ENCODE assay signal across 9 cellular contexts in the genomic region with DNA sequence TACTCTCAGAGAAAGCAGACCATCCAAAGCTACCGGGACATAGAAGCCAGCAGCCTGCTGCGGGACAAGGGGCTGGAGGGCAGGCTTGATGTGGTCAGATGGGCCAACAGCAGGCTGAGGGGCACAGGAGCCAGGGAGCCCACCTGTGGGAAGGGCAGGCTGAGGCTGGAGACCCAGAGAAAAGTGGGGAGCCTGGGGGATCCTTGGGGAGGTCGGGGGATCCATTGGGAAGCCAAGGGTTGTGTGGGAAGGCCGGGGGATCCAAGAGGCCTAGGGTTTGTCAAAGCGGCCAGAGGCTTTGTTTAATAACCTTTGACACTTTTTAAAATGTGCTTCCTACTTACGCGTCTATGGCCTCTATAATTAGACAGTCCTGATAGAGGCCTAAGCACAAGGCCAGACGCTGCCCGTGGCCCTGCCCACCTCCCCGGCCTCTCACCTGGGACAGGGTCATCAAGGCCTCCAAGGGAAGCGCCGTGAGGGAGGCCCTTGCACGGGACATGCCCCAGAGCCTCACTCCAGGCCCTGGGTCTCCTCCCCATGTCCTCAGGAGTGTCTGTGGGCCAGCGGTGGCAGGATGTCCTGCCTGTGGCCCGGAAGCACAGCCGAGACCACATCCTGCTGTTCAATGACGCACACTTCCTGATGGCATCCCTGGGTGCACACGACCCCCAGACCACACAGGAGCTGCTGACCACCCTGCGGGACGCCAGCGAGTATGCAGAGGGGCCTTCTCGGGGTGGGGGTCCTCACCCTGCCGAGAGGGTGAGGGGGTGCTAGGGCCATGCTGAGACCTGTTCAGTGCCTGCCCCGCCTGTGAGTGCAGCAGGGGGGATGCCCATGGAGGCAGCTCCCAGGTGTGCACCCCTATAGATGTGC. TPM values are rescaled to one million over a fixed set of nuclear protein-coding genes. Genes with fewer than 3 reads are reported as not detected.
DNase-seq lines count a peak whose midpoint lies in the region; ATAC-seq and TF ChIP-seq lines count a peak whose summit lies in the region.
"Had no signal": no experiment of that assay in that cellular context is flagged by ENCODE, and none has a peak within 500 bp of the region (broad histone marks: within the 10 kb centered on the region; RNA-seq: fewer than 3 reads in every experiment).

No MANE protein-coding gene starts in this region.

- intact Hi-C loops in right cardiac atrium (cut with DNase I) = no loop called here

- no peaks in the 10 kb centered on the region for H3K9me3 ChIP-seq in Peyer's patch
- no peaks in the 10 kb centered on the region for H3K9me3 ChIP-seq in right cardiac atrium (ENCODE audit: control insufficient read depth, low read length)
- H3K9me3 ChIP-seq in hepatocyte (ENCODE audit: low read depth) = no peaks in the 10 kb centered on the region

- no peak overlapping the region for H2AFZ ChIP-seq in hepatocyte

- no peaks in the 10 kb centered on the region for H3K9me2 ChIP-seq in hepatocyte (replicated peaks; ENCODE audit: insufficient read depth)

- TF ChIP-seq CTCF in GM12864 (IDR thresholded peaks at IDR 0.05; ENCODE audit: low read depth, low read length, missing control alignments) (no peak), Peyer's patch (IDR thresholded peaks at IDR 0.05) (no peak), hepatocyte (IDR thresholded peaks at IDR 0.05; ENCODE audit: poor library complexity) (no peak)

- no peak for TF ChIP-seq POLR2A in Peyer's patch (IDR thresholded peaks at IDR 0.05)

- WGBS in right cardiac atrium = 49% methylated on average over 24 of the region's 24 CpGs
- 92% methylated on average over 24 of the region's 24 CpGs for WGBS in hepatocyte (ENCODE audit: low lambda C conversion rate, missing lambda C conversion rate)

- H3K79me2 ChIP-seq in hepatocyte = no peaks in the 10 kb centered on the region

- H3K4me3 ChIP-seq in GM12864 (ENCODE audit: low read depth, low read length) = peak overlapping the region; percentile 80
- H3K4me3 ChIP-seq in Peyer's patch = peak overlapping the region; percentile 5 to 29 (median 20)
- H3K4me3 ChIP-seq in right cardiac atrium (ENCODE audit: low read length) = no peak overlapping the region
- no peak overlapping the region for H3K4me3 ChIP-seq in hepatocyte

- H3K4me2 ChIP-seq in hepatocyte = no peak overlapping the region

- no peaks in the 10 kb centered on the region for H4K20me1 ChIP-seq in hepatocyte (ENCODE audit: insufficient read depth, poor library complexity, severe bottlenecking)

- ATAC-seq in GM21528 (IDR thresholded peaks at IDR 0.05; ENCODE audit: low FRiP score, unreplicated experiment) (peak; percentile 56), right cardiac atrium (peak; percentile 9 to 45)

- DNase-seq in GM12864 (ENCODE audit: low read depth) (peak; percentile 55), Peyer's patch (peak; percentile 61 to 90 (median 78)), right cardiac atrium (peak in 2 of 3 donors; percentile 74 to 79), DMS53 (lab: John Stamatoyannopoulos, UW) (no peak), iPS-NIHi11 (ENCODE audit: low spot score) (no peak), cerebellum (ENCODE audit: low spot score) (no peak), hepatocyte (ENCODE audit: low spot score) (no peak)

- H3K27me3 ChIP-seq in Peyer's patch = no peaks in the 10 kb centered on the region
- H3K27me3 ChIP-seq in right cardiac atrium (ENCODE audit: control insufficient read depth, insufficient read depth) = no peaks in the 10 kb centered on the region
- no peaks in the 10 kb centered on the region for H3K27me3 ChIP-seq in hepatocyte

- H3K27ac ChIP-seq in Peyer's patch = peak overlapping the region; percentile 58 to 77 (median 66)
- peak overlapping the region; percentile 78 for H3K27ac ChIP-seq in right cardiac atrium (ENCODE audit: low read length)
- no peak overlapping the region for H3K27ac ChIP-seq in hepatocyte

- H3K4me1 ChIP-seq in Peyer's patch (peaks cover 3 to 22% (median 6%) of the 10 kb centered on the region in 4 donors), right cardiac atrium (ENCODE audit: control insufficient read depth, insufficient read depth, low read length) (peaks cover 3% of the 10 kb centered on the region), hepatocyte (ENCODE audit: insufficient read depth) (no peaks in the 10 kb centered on the region)

- H3K36me3 ChIP-seq in Peyer's patch = peaks cover 0 to 100% (median 0%) of the 10 kb centered on the region in 3 donors
- H3K36me3 ChIP-seq in hepatocyte (replicated peaks; ENCODE audit: insufficient read depth, low read depth) = no peaks in the 10 kb centered on the region

RNA-seq across cellular contexts. Expression of gene GTSE1, which starts 8.6 kb away (rescaled TPM):
- 10 to 100 TPM in 1 of 4 donors, 1 to 10 TPM in 3; 2.3 to 14.9 (median 5.9) TPM for total RNA-seq in Peyer's patch
- 1 to 10 TPM in 3 of 4 donors, under 1 TPM in 1; 0.42 to 1.8 (median 1.2) TPM for total RNA-seq in right cardiac atrium
- 0.50 TPM for polyA plus RNA-seq in right cardiac atrium
- total RNA-seq in cerebellum = 6.2 TPM
- 2.6 and 4.4 TPM in 2 replicates for total RNA-seq in hepatocyte
- 4.1 and 5.9 TPM in 2 replicates for polyA plus RNA-seq in hepatocyte

RNA-seq across cellular contexts. Expression of gene TTC38, which starts 20.3 kb away (rescaled TPM):
- total RNA-seq in Peyer's patch = 100 to 1,000 TPM; 173 to 606 (median 587) TPM
- total RNA-seq in right cardiac atrium = 10 to 100 TPM; 22.4 to 30.7 (median 27.8) TPM
- 16.6 TPM for polyA plus RNA-seq in right cardiac atrium
- 15.3 TPM for total RNA-seq in cerebellum
- total RNA-seq in hepatocyte = 62.4 and 85.8 TPM in 2 replicates
- 44.3 and 48.3 TPM in 2 replicates for polyA plus RNA-seq in hepatocyte

RNA-seq across cellular contexts. Expression of gene PKDREJ, which starts 25.0 kb away (rescaled TPM):
- total RNA-seq in Peyer's patch (1 to 10 TPM in 1 of 4 donors, under 1 TPM in 2, not detected in 1; 0.13 to 1.3 (median 0.35) TPM), right cardiac atrium (under 1 TPM; 0.06 to 0.25 (median 0.10) TPM), cerebellum (under 0.01 TPM), hepatocyte (0.16 TPM in 1 of 2 replicates, not detected in the other)
- polyA plus RNA-seq in right cardiac atrium (0.07 TPM), hepatocyte (0.16 TPM in 1 of 2 replicates, not detected in the other)
- total RNA-seq: bronchial epithelial cell had no signal

RNA-seq across cellular contexts. Expression of gene CDPF1, which starts 38.0 kb away (rescaled TPM):
- total RNA-seq in Peyer's patch = 10 to 100 TPM in 3 of 4 donors, 1 to 10 TPM in 1; 7.0 to 23.9 (median 12.1) TPM
- total RNA-seq in right cardiac atrium = 10 to 100 TPM in 1 of 4 donors, 1 to 10 TPM in 3; 8.9 to 10.4 (median 9.2) TPM
- polyA plus RNA-seq in right cardiac atrium = 10.5 TPM
- total RNA-seq in cerebellum = 6.5 TPM
- 11.1 and 13.6 TPM in 2 replicates for total RNA-seq in hepatocyte
- polyA plus RNA-seq in hepatocyte = 8.2 and 16.7 TPM in 2 replicates

RNA-seq across cellular contexts. Expression of gene TRMU, which starts 47.4 kb away (rescaled TPM):
- total RNA-seq in Peyer's patch (100 to 1,000 TPM in 1 of 4 donors, 10 to 100 TPM in 3; 35.2 to 101 (median 83.3) TPM), right cardiac atrium (10 to 100 TPM; 31.5 to 48.7 (median 38.9) TPM), cerebellum (41.6 TPM), hepatocyte (36.0 and 40.9 TPM in 2 replicates)
- polyA plus RNA-seq in right cardiac atrium (40.2 TPM), hepatocyte (38.0 and 44.6 TPM in 2 replicates)

Comparison
In these comparisons a context has a peak if more than half of its experiments do, and no peak if none do; other contexts are left out.
1. DNase-seq: peak in GM12864 (single experiment), Peyer's patch (3 of 3) and right cardiac atrium (2 of 3); none in DMS53 (single experiment), iPS-NIHi11 (single experiment), cerebellum (single experiment) and hepatocyte (single experiment).
2. H3K4me3 ChIP-seq: peak in GM12864 (single experiment) and Peyer's patch (4 of 4); none in right cardiac atrium (single experiment) and hepatocyte (single experiment).